In the genomic region with DNA sequence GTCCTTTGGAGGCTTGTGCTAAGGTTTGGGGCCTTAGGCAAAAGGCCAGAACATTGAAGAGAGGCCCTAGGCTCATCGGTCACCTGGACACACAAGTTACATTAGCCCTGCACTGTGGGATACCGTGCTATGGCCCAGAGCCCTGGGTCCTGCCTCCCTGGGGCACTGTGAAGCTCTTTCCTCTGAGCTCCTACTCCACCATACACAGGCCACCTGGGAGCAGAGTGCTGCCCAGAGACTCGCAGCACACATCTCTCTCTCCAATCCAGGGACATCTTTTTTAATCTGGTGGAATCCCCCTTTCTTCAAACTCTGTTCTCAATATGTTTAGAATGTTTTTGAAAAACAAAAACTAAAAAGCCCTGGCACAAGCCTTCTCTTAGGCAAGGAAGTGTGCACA, we compare ENCODE assay signal across 19 cellular contexts.
"Had no signal": no experiment of that assay in that cellular context is flagged by ENCODE, and none has a peak within 500 bp of the region (broad histone marks: within the 10 kb centered on the region; RNA-seq: fewer than 3 reads in every experiment).

No MANE protein-coding gene starts in this region.

- DNase-seq: activated CD4-positive, alpha-beta T cell treated with anti-CD3 and anti-CD28 coated beads for 1 hour; activated naive CD8-positive, alpha-beta T cell treated with anti-CD3 and anti-CD28 coated beads for 36 hours; activated T-cell treated with anti-CD3 and anti-CD28 coated beads, Interleukin-2, amount 50 U/mL, for 1 hour; effector memory CD8-positive, alpha-beta T cell; foreskin melanocyte; immature natural killer cell; kidney glomerular epithelial cell; left lung; naive thymus-derived CD4-positive, alpha-beta T cell; small intestine; stimulated activated CD4-positive, alpha-beta T cell treated with anti-CD3 and anti-CD28 coated beads, Interleukin-15, amount 100 ng/mL, for 24 hours; stimulated activated naive CD4-positive, alpha-beta T cell treated with Interleukin-2 at 50 U/mL for 16 hours; T-helper 9 cell; upper lobe of left lung had no signal

- H3K27ac ChIP-seq: hepatocyte, left lung, thoracic aorta, upper lobe of left lung had no signal

- ATAC-seq: effector memory CD8-positive, alpha-beta T cell; esophagus mucosa; left lung; naive thymus-derived CD4-positive, alpha-beta T cell; sciatic nerve had no signal

- H3K9me3 ChIP-seq: left lung, thoracic aorta, upper lobe of left lung had no signal

- H2AFZ ChIP-seq: hepatocyte had no signal

- H3K27me3 ChIP-seq: hepatocyte, left lung, upper lobe of left lung had no signal

- H3K36me3 ChIP-seq: left lung, thoracic aorta had no signal

- H3K4me1 ChIP-seq: left lung, upper lobe of left lung had no signal

- H3K4me2 ChIP-seq: hepatocyte had no signal

- H3K4me3 ChIP-seq: hepatocyte, left lung, lung, thoracic aorta, upper lobe of left lung had no signal
